In genomic region chr7:100543586-100543985, GRCh38 we compare ENCODE assay signal across 1 cellular context.
TF ChIP-seq lines count a peak whose summit lies in the region.

No MANE protein-coding gene starts in this region.

TF ChIP-seq in SK-N-SH treated with all-trans-retinoic acid at 6 μM for 48 hours, 23 proteins besides CTCF, POLR2A, EP300 and RAD21 (continued from another document):
- TF ChIP-seq, protein P1, sequence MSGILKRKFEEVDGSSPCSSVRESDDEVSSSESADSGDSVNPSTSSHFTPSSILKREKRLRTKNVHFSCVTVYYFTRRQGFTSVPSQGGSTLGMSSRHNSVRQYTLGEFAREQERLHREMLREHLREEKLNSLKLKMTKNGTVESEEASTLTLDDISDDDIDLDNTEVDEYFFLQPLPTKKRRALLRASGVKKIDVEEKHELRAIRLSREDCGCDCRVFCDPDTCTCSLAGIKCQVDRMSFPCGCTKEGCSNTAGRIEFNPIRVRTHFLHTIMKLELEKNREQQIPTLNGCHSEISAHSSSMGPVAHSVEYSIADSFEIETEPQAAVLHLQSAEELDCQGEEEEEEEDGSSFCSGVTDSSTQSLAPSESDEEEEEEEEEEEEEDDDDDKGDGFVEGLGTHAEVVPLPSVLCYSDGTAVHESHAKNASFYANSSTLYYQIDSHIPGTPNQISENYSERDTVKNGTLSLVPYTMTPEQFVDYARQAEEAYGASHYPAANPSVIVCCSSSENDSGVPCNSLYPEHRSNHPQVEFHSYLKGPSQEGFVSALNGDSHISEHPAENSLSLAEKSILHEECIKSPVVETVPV (CRISPR knock-in tag; IDR thresholded peaks at IDR 0.05), result no peak
- no peak for TF ChIP-seq SNAI2 (CRISPR knock-in tag; IDR thresholded peaks at IDR 0.05)
- no peak for TF ChIP-seq OSR1 (CRISPR knock-in tag; IDR thresholded peaks at IDR 0.05)
- TF ChIP-seq ZNF70 (CRISPR knock-in tag; IDR thresholded peaks at IDR 0.05), result no peak
